In genomic region chr15:82737975-82738374, GRCh38 we compare ENCODE assay signal across 29 cellular contexts. TPM values are rescaled to one million over a fixed set of nuclear protein-coding genes. Genes with fewer than 3 reads are reported as not detected.
A peak's percentile ranks its signal among the peaks of the same experiment; 100 is the strongest.
DNase-seq lines count a peak whose midpoint lies in the region; ATAC-seq and TF ChIP-seq lines count a peak whose summit lies in the region.
"Had no signal": no experiment of that assay in that cellular context is flagged by ENCODE, and none has a peak within 500 bp of the region (broad histone marks: within the 10 kb centered on the region; RNA-seq: fewer than 3 reads in every experiment).

No MANE protein-coding gene starts in this region.

- no peak overlapping the region for H3K4me3 ChIP-seq in A673 (ENCODE audit: low read depth, low read length, poor library complexity, severe bottlenecking)
- no peak overlapping the region for H3K4me3 ChIP-seq in GM23338
- H3K4me3 ChIP-seq in epithelial cell of esophagus (ENCODE audit: low read length), result no peak overlapping the region
- no peak overlapping the region for H3K4me3 ChIP-seq in uterus
- H3K4me3 ChIP-seq in Peyer's patch, result no peak overlapping the region
- H3K4me3 ChIP-seq: esophagus muscularis mucosa, gastrocnemius medialis, lung, neural progenitor cell, right lobe of liver, SK-N-MC had no signal

- H3K9me3 ChIP-seq in A673 (ENCODE audit: low read depth, low read length, poor library complexity, severe bottlenecking), result no peaks in the 10 kb centered on the region
- no peaks in the 10 kb centered on the region for H3K9me3 ChIP-seq in uterus
- H3K9me3 ChIP-seq in Peyer's patch, result no peaks in the 10 kb centered on the region
- H3K9me3 ChIP-seq: esophagus muscularis mucosa, gastrocnemius medialis, right lobe of liver had no signal

- POLR2A ChIA-PET in A673 (lab: Charles Lee; ENCODE audit: low non-redundant PET), result no interaction called here

- no peaks in the 10 kb centered on the region for H4K20me1 ChIP-seq in GM23338 (replicated peaks; ENCODE audit: insufficient read depth)

- H3K9me2 ChIP-seq in GM23338 (ENCODE audit: insufficient read depth), result no peaks in the 10 kb centered on the region

- CTCF ChIA-PET in A673 (lab: Charles Lee), result no interaction called here

- H3K27me3 Mint-ChIP-seq in GM23338 (ENCODE audit: insufficient read depth, low read depth, poor library complexity), result no peaks in the 10 kb centered on the region
- H3K27me3 Mint-ChIP-seq in T-helper 2 cell treated with Interferon-gamma antibody and Interleukin-4, amounts not matched to agents 5 μg/mL and 100 μg/mL, for 36 hours (ENCODE audit: low read depth), result no peaks in the 10 kb centered on the region
- H3K27me3 Mint-ChIP-seq: activated naive CD8-positive, alpha-beta T cell treated with anti-CD3 and anti-CD28 coated beads, Interleukin-2, amount 50 U/mL, for 24 hours; brain had no signal

- no peak overlapping the region for H3K4me2 ChIP-seq in GM23338
- H3K4me2 ChIP-seq: KMS-11, neural progenitor cell had no signal

- H2AFZ ChIP-seq in GM23338, result no peak overlapping the region
- H2AFZ ChIP-seq: neural progenitor cell had no signal

- intact Hi-C loops in A673 (cut with micrococcal nuclease; ENCODE audit: unreplicated experiment) (no loop called here), uterus (cut with DNase I; ENCODE audit: low total_unique reads) (no loop called here)

- H3K27ac ChIP-seq in A673 (ENCODE audit: low read depth, low read length, poor library complexity, severe bottlenecking), result no peak overlapping the region
- no peak overlapping the region for H3K27ac ChIP-seq in GM23338 (ENCODE audit: low read depth)
- no peak overlapping the region for H3K27ac ChIP-seq in uterus
- H3K27ac ChIP-seq in Peyer's patch, result no peak overlapping the region
- H3K27ac ChIP-seq: C4-2B, esophagus muscularis mucosa, gastrocnemius medialis, KMS-11, neural progenitor cell, right lobe of liver, SK-N-MC had no signal

- H3K27me3 ChIP-seq in A673 (replicated peaks; ENCODE audit: insufficient read depth, low read depth, low read length, poor library complexity) (no peaks in the 10 kb centered on the region), GM23338 (ENCODE audit: insufficient read depth) (no peaks in the 10 kb centered on the region), uterus (no peaks in the 10 kb centered on the region), Peyer's patch (no peaks in the 10 kb centered on the region)
- H3K27me3 ChIP-seq: esophagus muscularis mucosa, gastrocnemius medialis, neural progenitor cell, right lobe of liver had no signal

- no peaks in the 10 kb centered on the region for H3K9me3 Mint-ChIP-seq in GM23338
- H3K9me3 Mint-ChIP-seq in T-helper 2 cell treated with Interferon-gamma antibody and Interleukin-4, amounts not matched to agents 5 μg/mL and 100 μg/mL, for 36 hours, result no peaks in the 10 kb centered on the region
- H3K9me3 Mint-ChIP-seq: activated naive CD8-positive, alpha-beta T cell treated with anti-CD3 and anti-CD28 coated beads, Interleukin-2, amount 50 U/mL, for 24 hours; neural progenitor cell had no signal

- no peaks in the 10 kb centered on the region for H3K36me3 Mint-ChIP-seq in GM23338 (ENCODE audit: low read depth)
- H3K36me3 Mint-ChIP-seq in T-helper 2 cell treated with Interferon-gamma antibody and Interleukin-4, amounts not matched to agents 5 μg/mL and 100 μg/mL, for 36 hours (ENCODE audit: low read depth), result no peaks in the 10 kb centered on the region
- H3K36me3 Mint-ChIP-seq: brain, neural progenitor cell had no signal

- H3K4me1 ChIP-seq in A673 (ENCODE audit: insufficient read depth, low read length, poor library complexity, severe bottlenecking) (no peaks in the 10 kb centered on the region), GM23338 (ENCODE audit: insufficient read depth) (no peaks in the 10 kb centered on the region), uterus (no peaks in the 10 kb centered on the region), Peyer's patch (no peaks in the 10 kb centered on the region)
- H3K4me1 ChIP-seq: esophagus muscularis mucosa, gastrocnemius medialis, neural progenitor cell, right lobe of liver had no signal

- no peaks in the 10 kb centered on the region for H3F3A ChIP-seq in GM23338 (replicated peaks; ENCODE audit: low read depth)

- peak; percentile 15 for DNase-seq in A673 (ENCODE audit: low spot score)
- DNase-seq in GM23338 (ENCODE audit: low spot score), result no peak
- peak; percentile 28 for DNase-seq in NCI-H2171 treated with DMSO at 0.1 percent for 48 hours (lab: John Stamatoyannopoulos, UW)
- peak; percentile 17 for DNase-seq in epithelial cell of esophagus (ENCODE audit: low read depth)
- DNase-seq in uterus, result no peak
- no peak for DNase-seq in NCI-H1092 (lab: John Stamatoyannopoulos, UW)
- DNase-seq in T-helper 2 cell treated with Interferon-gamma antibody and Interleukin-4, amounts not matched to agents 5 μg/mL and 100 μg/mL, for 36 hours (ENCODE audit: low spot score), result no peak
- no peak for DNase-seq in Peyer's patch
- DNase-seq: activated CD4-positive, alpha-beta T cell treated with anti-CD3 and anti-CD28 coated beads for 4 hours; activated CD8-positive, alpha-beta memory T cell treated with anti-CD3 and anti-CD28 coated beads for 24 hours; activated gamma-delta T cell treated with Interleukin-2 at 50 U/mL for 16 hours; activated naive CD8-positive, alpha-beta T cell treated with anti-CD3 and anti-CD28 coated beads, Interleukin-2, amount 50 U/mL, for 24 hours; activated T-cell treated with anti-CD3 and anti-CD28 coated beads, Interleukin-2, amount 50 U/mL, for 1 hour; Calu3; gastrocnemius medialis; kidney; NCI-H1092 treated with DMSO at 0.1 percent for 48 hours; NCI-H2029; NCI-H510A; right lobe of liver; stimulated activated naive CD8-positive, alpha-beta T cell treated with anti-CD3 and anti-CD28 coated beads, Interleukin-15, Interleukin-2, amounts not matched to agents 100 U/mL and 50 U/mL, for 24 hours; T-helper 2 cell had no signal

- no peak for ATAC-seq in GM23338
- ATAC-seq: activated naive CD8-positive, alpha-beta T cell treated with anti-CD3 and anti-CD28 coated beads, Interleukin-2, amount 50 U/mL, for 24 hours; gastrocnemius medialis; right lobe of liver; stimulated activated naive CD8-positive, alpha-beta T cell treated with anti-CD3 and anti-CD28 coated beads, Interleukin-15, Interleukin-2, amounts not matched to agents 100 U/mL and 50 U/mL, for 24 hours had no signal

- no peak overlapping the region for H3K4me3 Mint-ChIP-seq in GM23338
- no peak overlapping the region for H3K4me3 Mint-ChIP-seq in T-helper 2 cell treated with Interferon-gamma antibody and Interleukin-4, amounts not matched to agents 5 μg/mL and 100 μg/mL, for 36 hours
- H3K4me3 Mint-ChIP-seq: activated naive CD8-positive, alpha-beta T cell treated with anti-CD3 and anti-CD28 coated beads, Interleukin-2, amount 50 U/mL, for 24 hours; brain; neural progenitor cell had no signal

- no peaks in the 10 kb centered on the region for H3K36me3 ChIP-seq in A673 (ENCODE audit: insufficient read depth, low read length, poor library complexity, severe bottlenecking)
- H3K36me3 ChIP-seq in GM23338 (ENCODE audit: insufficient read depth), result no peaks in the 10 kb centered on the region
- no peaks in the 10 kb centered on the region for H3K36me3 ChIP-seq in uterus
- H3K36me3 ChIP-seq in Peyer's patch, result no peaks in the 10 kb centered on the region
- H3K36me3 ChIP-seq: gastrocnemius medialis, neural progenitor cell had no signal

- no peak for TF ChIP-seq CTCF in A673 (conservative IDR thresholded peaks at IDR 0.05; ENCODE audit: low read depth, low read length)
- no peak for TF ChIP-seq CTCF in GM23338 (conservative IDR thresholded peaks at IDR 0.05; ENCODE audit: low read depth in 2 of 2)
- TF ChIP-seq CTCF in epithelial cell of esophagus (IDR thresholded peaks at IDR 0.05; ENCODE audit: insufficient read depth, low read depth, low read length, missing control alignments), result no peak
- TF ChIP-seq CTCF in uterus (IDR thresholded peaks at IDR 0.05), result no peak
- TF ChIP-seq CTCF in Peyer's patch (IDR thresholded peaks at IDR 0.05), result no peak

- H3K27ac Mint-ChIP-seq in GM23338, result peak overlapping the region; percentile 57; the same call in 1 of the 2 replicates
- no peak overlapping the region for H3K27ac Mint-ChIP-seq in T-helper 2 cell treated with Interferon-gamma antibody and Interleukin-4, amounts not matched to agents 5 μg/mL and 100 μg/mL, for 36 hours
- H3K27ac Mint-ChIP-seq: activated naive CD8-positive, alpha-beta T cell treated with anti-CD3 and anti-CD28 coated beads, Interleukin-2, amount 50 U/mL, for 24 hours; neural progenitor cell had no signal

- H3K79me2 ChIP-seq in GM23338 (replicated peaks; ENCODE audit: insufficient read depth), result no peaks in the 10 kb centered on the region

- TF ChIP-seq POLR2A in uterus (IDR thresholded peaks at IDR 0.05) (no peak), Peyer's patch (IDR thresholded peaks at IDR 0.05) (no peak)

- no TSS peak for BruUV-seq in A673 (replicated peaks; lab: Mats Ljungman, UMichigan)

- no peaks in the 10 kb centered on the region; the same call in 2 of the 3 replicates for H3K4me1 Mint-ChIP-seq in GM23338
- H3K4me1 Mint-ChIP-seq in T-helper 2 cell treated with Interferon-gamma antibody and Interleukin-4, amounts not matched to agents 5 μg/mL and 100 μg/mL, for 36 hours (ENCODE audit: low read depth), result no peaks in the 10 kb centered on the region
- H3K4me1 Mint-ChIP-seq: activated naive CD8-positive, alpha-beta T cell treated with anti-CD3 and anti-CD28 coated beads, Interleukin-2, amount 50 U/mL, for 24 hours; neural progenitor cell had no signal

TF ChIP-seq in GM23338, 12 proteins besides CTCF, POLR2A, EP300 and RAD21:
- no peak for TF ChIP-seq EZH2 (IDR thresholded peaks at IDR 0.05; ENCODE audit: low read depth, unreplicated experiment)
- TF ChIP-seq ZNF331 (CRISPR knock-in tag; IDR thresholded peaks at IDR 0.05; ENCODE audit: low read depth), result no peak
- no peak for TF ChIP-seq ZNF114 (CRISPR knock-in tag; IDR thresholded peaks at IDR 0.05)
- TF ChIP-seq JUNB (IDR thresholded peaks at IDR 0.05; ENCODE audit: unreplicated experiment), result no peak
- no peak for TF ChIP-seq POLR2AphosphoS5 (IDR thresholded peaks at IDR 0.05; ENCODE audit: low read depth)
- no peak for TF ChIP-seq NANOG (IDR thresholded peaks at IDR 0.05; ENCODE audit: borderline replicate concordance)

RNA-seq across cellular contexts. Expression of gene AP3B2, which starts 28.3 kb away (rescaled TPM):
- total RNA-seq in A673 (2021) (19.0 and 22.0 TPM in 2 replicates), uterus (1 to 10 TPM in 3 of 4 donors, not detected in 1; 1.9 to 6.9 (median 2.2) TPM), Peyer's patch (10 to 100 TPM in 1 of 4 donors, 1 to 10 TPM in 2, not detected in 1; 1.2 to 10.4 (median 1.6) TPM)
- 14.0 and 19.2 TPM in 2 replicates for total RNA-seq in GM23338 (2014; rRNA removed; shearing (Covaris generic))
- 9.5 and 9.8 TPM in 2 replicates for polyA plus RNA-seq in GM23338 (2016; fragmentation: Nextera tagmentation; extraction: Ambion mirVana)

Comparison
In these comparisons a context has a peak if more than half of its experiments do, and no peak if none do; other contexts are left out.
1. DNase-seq: peak in A673 (single experiment), NCI-H2171 treated with DMSO at 0.1 percent for 48 hours (single experiment) and epithelial cell of esophagus (single experiment); none in GM23338 (single experiment), uterus (0 of 2), NCI-H1092 (single experiment), T-helper 2 cell treated with Interferon-gamma antibody and Interleukin-4, amounts not matched to agents 5 μg/mL and 100 μg/mL, for 36 hours (single experiment) and Peyer's patch (0 of 3).